8 cellular contexts compared by ENCODE assay signal in the genomic region with DNA sequence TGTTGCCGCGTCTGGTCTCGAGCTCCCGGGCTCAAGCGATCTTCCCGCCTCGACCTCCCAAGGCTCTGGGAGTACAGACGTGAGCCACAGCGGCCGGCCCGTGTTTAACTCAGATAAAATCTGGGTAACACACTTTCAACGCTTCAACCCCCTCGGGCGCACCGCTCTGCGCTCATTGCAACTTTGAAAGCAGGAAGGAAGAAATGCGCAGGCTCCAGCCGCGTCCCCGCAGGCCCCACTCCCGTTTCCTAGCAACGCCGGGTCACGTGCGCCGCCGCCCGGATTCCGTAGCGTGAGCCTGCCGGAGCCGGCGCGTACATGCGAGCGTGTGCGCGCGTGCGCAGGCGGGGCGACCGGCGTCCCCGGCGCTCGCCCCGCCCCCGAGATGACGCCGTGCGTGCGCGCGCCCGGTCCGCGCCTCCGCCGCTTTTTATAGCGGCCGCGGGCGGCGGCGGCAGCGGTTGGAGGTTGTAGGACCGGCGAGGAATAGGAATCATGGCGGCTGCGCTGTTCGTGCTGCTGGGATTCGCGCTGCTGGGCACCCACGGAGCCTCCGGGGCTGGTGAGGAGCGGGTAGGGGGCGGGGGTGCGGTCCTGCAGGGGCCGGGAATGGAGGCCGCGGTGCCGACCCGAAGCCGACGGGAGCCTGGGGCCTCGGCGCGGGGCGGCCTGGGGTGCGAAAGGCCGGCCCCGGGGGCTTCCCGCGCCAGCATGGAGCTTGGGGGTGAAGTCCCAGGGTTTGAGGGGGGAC. TPM values are rescaled to one million over a fixed set of nuclear protein-coding genes. Genes with fewer than 3 reads are reported as not detected.
DNase-seq lines count a peak whose midpoint lies in the region; ATAC-seq and TF ChIP-seq lines count a peak whose summit lies in the region.

A gene (plus strand): TSS at position 457 of the 751 bp plus-strand sequence. CDS start 39 bp downstream, at position 496.

- in situ Hi-C loops in GM13976 (cut with MboI; ENCODE audit: low sequenced_read_pairs, unreplicated experiment): no loop called here

- ATAC-seq in HG02884 (IDR thresholded peaks at IDR 0.05; ENCODE audit: unreplicated experiment) (peak; percentile 64), left cardiac atrium (peak; percentile 83 to 87)

- H3K27ac Mint-ChIP-seq in T-helper 1 cell treated with Interleukin-12 subunit alpha and Interleukin-12 subunit beta and Interleukin-4 antibody, amounts not matched to agents 30 μg/mL and 1 μg/mL, for 36 hours: peak within 1 kb of the TSS; percentile 97
- H3K27ac Mint-ChIP-seq in progenitor cell of endocrine pancreas: peak within 1 kb of the TSS; percentile 99

- TF ChIP-seq CTCF in GM13976 (IDR thresholded peaks at IDR 0.05; ENCODE audit: borderline replicate concordance, control extremely low read depth, extremely low read depth, insufficient read depth, missing control alignments) (no peak), progenitor cell of endocrine pancreas (IDR thresholded peaks at IDR 0.05; ENCODE audit: unreplicated experiment) (no peak)

- peaks cover 28% of the 10 kb centered on the region for H3K4me1 Mint-ChIP-seq in T-helper 1 cell treated with Interleukin-12 subunit alpha and Interleukin-12 subunit beta and Interleukin-4 antibody, amounts not matched to agents 30 μg/mL and 1 μg/mL, for 36 hours (ENCODE audit: low read depth)
- H3K4me1 Mint-ChIP-seq in progenitor cell of endocrine pancreas (ENCODE audit: low read depth): peaks cover 21% of the 10 kb centered on the region

- peaks cover 1% of the 10 kb centered on the region for H3K36me3 Mint-ChIP-seq in T-helper 1 cell treated with Interleukin-12 subunit alpha and Interleukin-12 subunit beta and Interleukin-4 antibody, amounts not matched to agents 30 μg/mL and 1 μg/mL, for 36 hours (ENCODE audit: low read depth)
- H3K36me3 Mint-ChIP-seq in progenitor cell of endocrine pancreas (ENCODE audit: insufficient read depth): peaks cover 9% of the 10 kb centered on the region

- no peaks in the 10 kb centered on the region for H3K9me3 Mint-ChIP-seq in T-helper 1 cell treated with Interleukin-12 subunit alpha and Interleukin-12 subunit beta and Interleukin-4 antibody, amounts not matched to agents 30 μg/mL and 1 μg/mL, for 36 hours
- peaks cover 5% of the 10 kb centered on the region for H3K9me3 Mint-ChIP-seq in progenitor cell of endocrine pancreas (ENCODE audit: low read depth)

- H3K4me3 Mint-ChIP-seq in T-helper 1 cell treated with Interleukin-12 subunit alpha and Interleukin-12 subunit beta and Interleukin-4 antibody, amounts not matched to agents 30 μg/mL and 1 μg/mL, for 36 hours: peak within 1 kb of the TSS; percentile 87
- peak within 1 kb of the TSS; percentile 88 for H3K4me3 Mint-ChIP-seq in progenitor cell of endocrine pancreas (ENCODE audit: low read depth)

- H3K27me3 Mint-ChIP-seq in T-helper 1 cell treated with Interleukin-12 subunit alpha and Interleukin-12 subunit beta and Interleukin-4 antibody, amounts not matched to agents 30 μg/mL and 1 μg/mL, for 36 hours (ENCODE audit: low read depth): no peaks in the 10 kb centered on the region
- no peaks in the 10 kb centered on the region for H3K27me3 Mint-ChIP-seq in progenitor cell of endocrine pancreas

- intact Hi-C loops in left cardiac atrium (cut with DNase I): loop anchor here (2.0 to 10.0 kb wide), 2 partner anchors 40 to 162 kb away; no protein-coding TSS in a partner anchor

- peak; percentile 100 for DNase-seq in GM13976 (ENCODE audit: low spot score)
- DNase-seq in NCI-H1694 (lab: John Stamatoyannopoulos, UW): peak; percentile 70
- DNase-seq in amniotic stem cell (lab: John Stamatoyannopoulos, UW): peak; percentile 95
- DNase-seq in left cardiac atrium: peak; percentile 99
- peak; percentile 95 for DNase-seq in progenitor cell of endocrine pancreas (ENCODE audit: low spot score, unreplicated experiment)
- peak; percentile 99 for DNase-seq in ureter (ENCODE audit: low spot score)

RNA-seq across cellular contexts. Expression of the gene that starts here (rescaled TPM):
- total RNA-seq in left cardiac atrium: 1,000 to 10,000 TPM in 1 of 2 donors, 100 to 1,000 TPM in 1; 847 to 1,152 TPM
- total RNA-seq in progenitor cell of endocrine pancreas: 464 and 472 TPM in 2 replicates
- total RNA-seq in ureter: 273 TPM

Comparison
In these comparisons a context has a peak if more than half of its experiments do, and no peak if none do; other contexts are left out.
1. Peak in every context shown above with its lines: DNase-seq and ATAC-seq.